9 cellular contexts compared by ENCODE assay signal in the genomic region with DNA sequence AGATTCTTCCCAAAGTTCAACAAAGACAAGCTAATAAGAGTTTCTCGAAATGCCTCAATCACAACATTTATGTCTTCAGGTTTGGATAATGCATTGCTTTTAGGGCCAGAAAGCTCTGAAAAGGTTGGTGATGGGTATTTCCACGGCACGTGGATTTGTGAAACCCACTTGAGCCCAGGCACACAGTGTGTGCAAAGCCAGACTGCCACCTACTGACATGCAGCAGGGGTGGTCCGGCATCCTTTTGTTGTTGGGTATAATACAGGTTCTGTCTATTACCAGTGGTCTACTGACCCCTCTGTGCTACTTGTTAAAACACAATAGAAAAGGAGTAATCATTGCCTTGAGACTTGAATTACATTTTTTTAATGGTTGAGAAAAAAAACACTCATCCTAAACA.
DNase-seq lines count a peak whose midpoint lies in the region; ATAC-seq, FAIRE-seq and TF ChIP-seq lines count a peak whose summit lies in the region.
"Had no signal": no experiment of that assay in that cellular context is flagged by ENCODE, and none has a peak within 500 bp of the region (broad histone marks: within the 10 kb centered on the region; RNA-seq: fewer than 3 reads in every experiment).

No MANE protein-coding gene starts in this region.

- H3K9me1 ChIP-seq in endothelial cell of umbilical vein (replicated peaks; ENCODE audit: control insufficient read depth, extremely low read depth, insufficient read depth, low read length), result no peaks in the 10 kb centered on the region

- H3K36me3 ChIP-seq in MM.1S (replicated peaks; ENCODE audit: insufficient read depth, low read length) (no peaks in the 10 kb centered on the region), endothelial cell of umbilical vein (ENCODE audit: control insufficient read depth in 2 of 2, extremely low read depth in 1 of 2, insufficient read depth in 2 of 2, low read length in 2 of 2) (no peaks in the 10 kb centered on the region)

- H4K20me1 ChIP-seq in MM.1S (ENCODE audit: insufficient read depth, low read length) (no peaks in the 10 kb centered on the region), endothelial cell of umbilical vein (replicated peaks; ENCODE audit: control insufficient read depth, extremely low read depth, insufficient read depth, low read length) (no peaks in the 10 kb centered on the region)

- no peaks in the 10 kb centered on the region for H3F3A ChIP-seq in MM.1S (ENCODE audit: insufficient read depth, low read length)

- H2AFZ ChIP-seq in MM.1S (ENCODE audit: low read length) (no peak overlapping the region), endothelial cell of umbilical vein (ENCODE audit: low read depth, low read length) (no peak overlapping the region)

- H3K9ac ChIP-seq in MM.1S (ENCODE audit: low read length) (no peak overlapping the region), endothelial cell of umbilical vein (replicated peaks; ENCODE audit: extremely low read depth, insufficient read depth, low read length) (no peak overlapping the region)

- H3K79me2 ChIP-seq in MM.1S (ENCODE audit: low read length) (no peaks in the 10 kb centered on the region), endothelial cell of umbilical vein (ENCODE audit: control insufficient read depth, insufficient read depth, low read length) (no peaks in the 10 kb centered on the region)

- H3K4me3 ChIP-seq in MM.1S (ENCODE audit: low read length) (no peak overlapping the region), endothelial cell of umbilical vein (replicated peaks in 1 of 3; ENCODE audit: insufficient read depth in 1 of 3, low read depth in 1 of 3, low read length in 3 of 3) (no peak overlapping the region)

- CTCF ChIA-PET in GM10248 (lab: Yijun Ruan, JAX) (interaction anchor here (0.8 kb wide), 1 partner anchor 549 kb away, joined by 3 read pairs; no protein-coding TSS in a partner anchor), endothelial cell of umbilical vein (lab: Charles Lee) (interaction anchor here (0.7 to 3.4 kb wide), 14 partner anchors 11 to 641 kb away, joined by 3 to 17 read pairs (median 4); a partner anchor contains a TSS), MCF 10A (lab: Yijun Ruan, JAX) (interaction anchor here (0.9 to 1.6 kb wide), 2 partner anchors 11 to 46 kb away, joined by 3 read pairs; no protein-coding TSS in a partner anchor)

- H3K4me2 ChIP-seq in MM.1S (ENCODE audit: low read depth, low read length), result no peak overlapping the region
- no peak overlapping the region for H3K4me2 ChIP-seq in endothelial cell of umbilical vein (ENCODE audit: insufficient read depth, low read length)

- intact Hi-C loops in endothelial cell of umbilical vein (cut with micrococcal nuclease), result loop anchor here (1.0 to 2.0 kb wide), 7 partner anchors 141 to 629 kb away; a partner anchor contains a TSS
- intact Hi-C loops in MCF 10A (cut with micrococcal nuclease), result no loop called here
- intact Hi-C loops in left colon (cut with DNase I, micrococcal nuclease), result no loop called here

- ATAC-seq in HG02840 (IDR thresholded peaks at IDR 0.05; ENCODE audit: low FRiP score, unreplicated experiment) (no peak), left colon (no peak)

- DNase-seq in GM10248 (ENCODE audit: extremely low spot score), result no peak
- DNase-seq in MM.1S, result no peak
- peak; percentile 45 for DNase-seq in endothelial cell of umbilical vein (ENCODE audit: low read depth, low spot score)
- peak; percentile 4 for DNase-seq in non-pigmented ciliary epithelial cell (ENCODE audit: low read depth)
- DNase-seq in MCF 10A (ENCODE audit: unreplicated experiment), result no peak
- DNase-seq in left colon, result no peak
- DNase-seq in AG08395 (ENCODE audit: low spot score), result no peak
- DNase-seq: T-helper 1 cell had no signal

- dilution Hi-C loops in endothelial cell of umbilical vein (cut with MboI; ENCODE audit: extremely low pct_ligation_motif_present, low sequenced_read_pairs), result no loop called here

- BruUV-seq in endothelial cell of umbilical vein (replicated peaks; lab: Mats Ljungman, UMichigan) (no TSS peak), MCF 10A (replicated peaks; lab: Mats Ljungman, UMichigan) (no TSS peak)

- H3K4me3 Mint-ChIP-seq in MCF 10A (ENCODE audit: unreplicated experiment), result no peak overlapping the region

- TF ChIP-seq CTCF in GM10248 (IDR thresholded peaks at IDR 0.05; ENCODE audit: control extremely low read depth, extremely low read depth, low read depth, missing control alignments) (peak; percentile 23), MM.1S (IDR thresholded peaks at IDR 0.05; ENCODE audit: low read length) (peak; percentile 28), endothelial cell of umbilical vein (IDR thresholded peaks at IDR 0.05; ENCODE audit: extremely low read depth in 1 of 2, insufficient read depth in 1 of 2, low read depth in 1 of 2, low read length in 2 of 2) (peak; percentile 30 to 41), MCF 10A (IDR thresholded peaks at IDR 0.05; ENCODE audit: unreplicated experiment) (no peak)

- POLR2A ChIA-PET in GM10248 (lab: Yijun Ruan, JAX), result no interaction called here
- POLR2A ChIA-PET in endothelial cell of umbilical vein (lab: Charles Lee), result no interaction called here
- POLR2A ChIA-PET in MCF 10A (lab: Yijun Ruan, JAX), result no interaction called here

- no peaks in the 10 kb centered on the region for H3K27me3 Mint-ChIP-seq in MCF 10A (ENCODE audit: insufficient read depth, unreplicated experiment)

- H3K9me3 ChIP-seq in MM.1S (replicated peaks; ENCODE audit: insufficient read depth, low read length) (no peaks in the 10 kb centered on the region), endothelial cell of umbilical vein (replicated peaks; ENCODE audit: control insufficient read depth, insufficient read depth, low read length) (no peaks in the 10 kb centered on the region)

- H3K9me2 ChIP-seq in MM.1S (replicated peaks; ENCODE audit: insufficient read depth, low read length), result no peaks in the 10 kb centered on the region

- peaks cover 6% of the 10 kb centered on the region for H3K4me1 Mint-ChIP-seq in MCF 10A (ENCODE audit: insufficient read depth, unreplicated experiment)

- FAIRE-seq in endothelial cell of umbilical vein (lab: Jason Lieb, UNC), result peak; percentile 54

- no peak overlapping the region for H3K27ac Mint-ChIP-seq in MCF 10A (ENCODE audit: low read depth, unreplicated experiment)

- no peak overlapping the region for H3K27ac ChIP-seq in MM.1S (ENCODE audit: low read length)
- H3K27ac ChIP-seq in endothelial cell of umbilical vein (ENCODE audit: insufficient read depth, low read depth, low read length), result no peak overlapping the region

- no peaks in the 10 kb centered on the region for H3K4me1 ChIP-seq in MM.1S (ENCODE audit: low read length)
- peaks cover 54% of the 10 kb centered on the region for H3K4me1 ChIP-seq in endothelial cell of umbilical vein (ENCODE audit: control insufficient read depth, extremely low read depth, insufficient read depth, low read length)

- H3K27me3 ChIP-seq in MM.1S (replicated peaks; ENCODE audit: insufficient read depth, low read length), result no peaks in the 10 kb centered on the region
- no peaks in the 10 kb centered on the region for H3K27me3 ChIP-seq in endothelial cell of umbilical vein (ENCODE audit: control insufficient read depth in 2 of 2, insufficient read depth in 2 of 2, low read length in 2 of 2)

- no peak for TF ChIP-seq POLR2A in endothelial cell of umbilical vein (IDR thresholded peaks at IDR 0.05; ENCODE audit: low read depth, low read length)

- no peaks in the 10 kb centered on the region for H3K36me3 Mint-ChIP-seq in MCF 10A (ENCODE audit: insufficient read depth, unreplicated experiment)

- no peaks in the 10 kb centered on the region for H3K9me3 Mint-ChIP-seq in MCF 10A (ENCODE audit: unreplicated experiment)

TF ChIP-seq in endothelial cell of umbilical vein, 7 proteins besides CTCF, POLR2A, EP300 and RAD21:
- TF ChIP-seq FOS (IDR thresholded peaks at IDR 0.05; ENCODE audit: borderline replicate concordance, insufficient read depth, low read length), result no peak
- no peak for TF ChIP-seq EZH2 (IDR thresholded peaks at IDR 0.05; ENCODE audit: borderline replicate concordance, low read depth, low read length, severe bottlenecking)
- no peak for TF ChIP-seq POLR2AphosphoS5 (IDR thresholded peaks at IDR 0.05; ENCODE audit: insufficient read depth, low read depth, low read length)
- no peak for TF ChIP-seq GATA2 (IDR thresholded peaks at IDR 0.05; ENCODE audit: insufficient read depth, insufficient read length, low read depth, low read length)
- no peak for TF ChIP-seq JUN (IDR thresholded peaks at IDR 0.05; ENCODE audit: borderline replicate concordance, insufficient read depth, insufficient read length, low read depth)
- no peak for TF ChIP-seq MYC (IDR thresholded peaks at IDR 0.05; ENCODE audit: low read depth, low read length)
- TF ChIP-seq, protein P1, sequence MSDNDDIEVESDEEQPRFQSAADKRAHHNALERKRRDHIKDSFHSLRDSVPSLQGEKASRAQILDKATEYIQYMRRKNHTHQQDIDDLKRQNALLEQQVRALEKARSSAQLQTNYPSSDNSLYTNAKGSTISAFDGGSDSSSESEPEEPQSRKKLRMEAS (IDR thresholded peaks at IDR 0.05; ENCODE audit: insufficient read depth, insufficient read length), result no peak

Comparison
In these comparisons a context has a peak if more than half of its experiments do, and no peak if none do; other contexts are left out.
1. DNase-seq: peak in endothelial cell of umbilical vein (single experiment) and non-pigmented ciliary epithelial cell (single experiment); none in GM10248 (single experiment), MM.1S (single experiment), MCF 10A (single experiment), left colon (0 of 2) and AG08395 (single experiment).